Comparison of ENCODE assay signal across 1 cellular context in genomic region chr9:136546697-136547481, GRCh38.
TF ChIP-seq lines count a peak whose summit lies in the region.

No MANE protein-coding gene starts in this region.

TF ChIP-seq in K562, 482 proteins besides CTCF, POLR2A, EP300 and RAD21 (continued from another document):
- TF ChIP-seq MGA (IDR thresholded peaks at IDR 0.05) (peak; percentile 53; the same call in 1 of the 2 replicates), ZBTB33 (CRISPR knock-in tag; IDR thresholded peaks at IDR 0.05) (peak; percentile 42; the same call in 1 of the 2 replicates), USF1 (CRISPR knock-in tag; IDR thresholded peaks at IDR 0.05) (no peak; the same call in 1 of the 2 replicates), ZNF79 (CRISPR knock-in tag; IDR thresholded peaks at IDR 0.05; ENCODE audit: low read depth) (no peak), SREBF2 (CRISPR knock-in tag; IDR thresholded peaks at IDR 0.05) (no peak), KAT8 (IDR thresholded peaks at IDR 0.05; ENCODE audit: low read depth) (no peak), ZNF121 (CRISPR knock-in tag; conservative IDR thresholded peaks at IDR 0.05) (no peak), ZFP1 (CRISPR knock-in tag; IDR thresholded peaks at IDR 0.05) (no peak), PHF21A (IDR thresholded peaks at IDR 0.05; ENCODE audit: borderline replicate concordance, low read depth) (no peak), ELK1 (CRISPR knock-in tag; IDR thresholded peaks at IDR 0.05) (no peak), MAFK (IDR thresholded peaks at IDR 0.05; ENCODE audit: low read length) (no peak), CEBPZ (IDR thresholded peaks at IDR 0.05; ENCODE audit: borderline replicate concordance, low read depth, low read length) (no peak), ATF2 (CRISPR knock-in tag; IDR thresholded peaks at IDR 0.05) (no peak), ZNF24 (IDR thresholded peaks at IDR 0.05) (no peak)
